In genomic region chr19:3524075-3524842, GRCh38 we compare ENCODE assay signal across 1 cellular context.
TF ChIP-seq lines count a peak whose summit lies in the region.

No MANE protein-coding gene starts in this region.

TF ChIP-seq in GM23338, 12 proteins besides CTCF, POLR2A, EP300 and RAD21 (continued from another document):
- no peak for TF ChIP-seq STAT1 (IDR thresholded peaks at IDR 0.05; ENCODE audit: unreplicated experiment)
- no peak for TF ChIP-seq ZNF114 (CRISPR knock-in tag; IDR thresholded peaks at IDR 0.05)
- TF ChIP-seq, protein P1, sequence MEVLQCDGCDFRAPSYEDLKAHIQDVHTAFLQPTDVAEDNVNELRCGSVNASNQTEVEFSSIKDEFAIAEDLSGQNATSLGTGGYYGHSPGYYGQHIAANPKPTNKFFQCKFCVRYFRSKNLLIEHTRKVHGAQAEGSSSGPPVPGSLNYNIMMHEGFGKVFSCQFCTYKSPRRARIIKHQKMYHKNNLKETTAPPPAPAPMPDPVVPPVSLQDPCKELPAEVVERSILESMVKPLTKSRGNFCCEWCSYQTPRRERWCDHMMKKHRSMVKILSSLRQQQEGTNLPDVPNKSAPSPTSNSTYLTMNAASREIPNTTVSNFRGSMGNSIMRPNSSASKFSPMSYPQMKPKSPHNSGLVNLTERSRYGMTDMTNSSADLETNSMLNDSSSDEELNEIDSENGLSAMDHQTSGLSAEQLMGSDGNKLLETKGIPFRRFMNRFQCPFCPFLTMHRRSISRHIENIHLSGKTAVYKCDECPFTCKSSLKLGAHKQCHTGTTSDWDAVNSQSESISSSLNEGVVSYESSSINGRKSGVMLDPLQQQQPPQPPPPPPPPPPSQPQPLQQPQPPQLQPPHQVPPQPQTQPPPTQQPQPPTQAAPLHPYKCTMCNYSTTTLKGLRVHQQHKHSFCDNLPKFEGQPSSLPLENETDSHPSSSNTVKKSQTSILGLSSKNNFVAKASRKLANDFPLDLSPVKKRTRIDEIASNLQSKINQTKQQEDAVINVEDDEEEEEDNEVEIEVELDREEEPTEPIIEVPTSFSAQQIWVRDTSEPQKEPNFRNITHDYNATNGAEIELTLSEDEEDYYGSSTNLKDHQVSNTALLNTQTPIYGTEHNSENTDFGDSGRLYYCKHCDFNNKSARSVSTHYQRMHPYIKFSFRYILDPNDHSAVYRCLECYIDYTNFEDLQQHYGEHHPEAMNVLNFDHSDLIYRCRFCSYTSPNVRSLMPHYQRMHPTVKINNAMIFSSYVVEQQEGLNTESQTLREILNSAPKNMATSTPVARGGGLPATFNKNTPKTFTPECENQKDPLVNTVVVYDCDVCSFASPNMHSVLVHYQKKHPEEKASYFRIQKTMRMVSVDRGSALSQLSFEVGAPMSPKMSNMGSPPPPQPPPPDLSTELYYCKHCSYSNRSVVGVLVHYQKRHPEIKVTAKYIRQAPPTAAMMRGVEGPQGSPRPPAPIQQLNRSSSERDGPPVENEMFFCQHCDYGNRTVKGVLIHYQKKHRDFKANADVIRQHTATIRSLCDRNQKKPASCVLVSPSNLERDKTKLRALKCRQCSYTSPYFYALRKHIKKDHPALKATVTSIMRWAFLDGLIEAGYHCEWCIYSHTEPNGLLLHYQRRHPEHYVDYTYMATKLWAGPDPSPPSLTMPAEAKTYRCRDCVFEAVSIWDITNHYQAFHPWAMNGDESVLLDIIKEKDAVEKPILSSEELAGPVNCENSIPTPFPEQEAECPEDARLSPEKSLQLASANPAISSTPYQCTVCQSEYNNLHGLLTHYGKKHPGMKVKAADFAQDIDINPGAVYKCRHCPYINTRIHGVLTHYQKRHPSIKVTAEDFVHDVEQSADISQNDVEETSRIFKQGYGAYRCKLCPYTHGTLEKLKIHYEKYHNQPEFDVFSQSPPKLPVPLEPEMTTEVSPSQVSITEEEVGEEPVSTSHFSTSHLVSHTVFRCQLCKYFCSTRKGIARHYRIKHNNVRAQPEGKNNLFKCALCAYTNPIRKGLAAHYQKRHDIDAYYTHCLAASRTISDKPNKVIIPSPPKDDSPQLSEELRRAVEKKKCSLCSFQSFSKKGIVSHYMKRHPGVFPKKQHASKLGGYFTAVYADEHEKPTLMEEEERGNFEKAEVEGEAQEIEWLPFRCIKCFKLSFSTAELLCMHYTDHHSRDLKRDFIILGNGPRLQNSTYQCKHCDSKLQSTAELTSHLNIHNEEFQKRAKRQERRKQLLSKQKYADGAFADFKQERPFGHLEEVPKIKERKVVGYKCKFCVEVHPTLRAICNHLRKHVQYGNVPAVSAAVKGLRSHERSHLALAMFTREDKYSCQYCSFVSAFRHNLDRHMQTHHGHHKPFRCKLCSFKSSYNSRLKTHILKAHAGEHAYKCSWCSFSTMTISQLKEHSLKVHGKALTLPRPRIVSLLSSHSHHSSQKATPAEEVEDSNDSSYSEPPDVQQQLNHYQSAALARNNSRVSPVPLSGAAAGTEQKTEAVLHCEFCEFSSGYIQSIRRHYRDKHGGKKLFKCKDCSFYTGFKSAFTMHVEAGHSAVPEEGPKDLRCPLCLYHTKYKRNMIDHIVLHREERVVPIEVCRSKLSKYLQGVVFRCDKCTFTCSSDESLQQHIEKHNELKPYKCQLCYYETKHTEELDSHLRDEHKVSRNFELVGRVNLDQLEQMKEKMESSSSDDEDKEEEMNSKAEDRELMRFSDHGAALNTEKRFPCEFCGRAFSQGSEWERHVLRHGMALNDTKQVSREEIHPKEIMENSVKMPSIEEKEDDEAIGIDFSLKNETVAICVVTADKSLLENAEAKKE (CRISPR knock-in tag; IDR thresholded peaks at IDR 0.05), result no peak
